9 cellular contexts compared by ENCODE assay signal in the genomic region with DNA sequence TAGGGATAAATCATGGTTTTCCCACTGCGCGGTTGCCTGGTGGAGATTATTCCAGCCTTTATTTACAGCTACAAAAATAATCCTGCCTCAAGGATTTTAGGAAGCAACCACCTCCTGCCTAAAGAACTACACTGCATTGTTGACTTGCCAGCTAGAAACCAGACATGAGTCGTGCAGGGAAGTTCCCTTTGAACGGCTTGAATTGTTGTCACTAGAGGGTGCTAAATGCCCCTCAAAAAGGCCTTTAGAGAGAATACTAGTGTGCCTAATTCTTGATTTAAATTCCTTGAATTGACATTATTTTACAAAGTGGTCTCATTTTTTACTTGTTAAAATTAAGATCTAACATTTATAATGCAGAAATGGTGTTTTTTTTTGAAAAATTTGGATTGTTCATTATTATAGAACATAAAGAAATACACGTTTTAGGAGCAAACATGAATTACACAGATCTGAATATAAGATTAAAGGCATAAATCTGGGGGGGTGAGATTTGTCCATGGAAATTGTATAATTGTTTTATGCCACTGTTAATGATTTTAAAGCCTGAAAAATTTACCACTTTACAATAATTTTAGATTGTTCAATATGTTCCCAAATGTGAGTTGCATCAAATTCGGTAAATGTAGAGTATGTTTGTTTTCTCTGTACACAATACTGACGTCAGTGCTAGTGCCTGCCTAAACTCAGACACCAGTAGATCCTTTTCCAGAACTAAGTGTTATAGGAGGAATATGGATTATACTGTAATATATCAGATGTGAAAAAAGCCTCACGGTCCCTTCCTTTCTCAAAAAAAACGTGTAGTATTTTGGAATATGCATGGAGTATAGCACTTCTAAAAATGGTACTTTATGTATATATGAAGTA. TPM values are rescaled to one million over a fixed set of nuclear protein-coding genes. Genes with fewer than 3 reads are reported as not detected.
DNase-seq lines count a peak whose midpoint lies in the region; ATAC-seq and TF ChIP-seq lines count a peak whose summit lies in the region.
"Had no signal": no experiment of that assay in that cellular context is flagged by ENCODE, and none has a peak within 500 bp of the region (broad histone marks: within the 10 kb centered on the region; RNA-seq: fewer than 3 reads in every experiment).

No MANE protein-coding gene starts in this region.

- no peaks in the 10 kb centered on the region for H3K36me3 ChIP-seq in stomach

- no peak for ATAC-seq in GM21423 (IDR thresholded peaks at IDR 0.05; ENCODE audit: unreplicated experiment)
- ATAC-seq: T-cell had no signal

- H3K27ac ChIP-seq in HL-60 (replicated peaks) (peak overlapping the region; percentile 81), stomach (peak overlapping the region in 1 of 5 donors; percentile 20)

- peak; percentile 43 for DNase-seq in COLO829 (ENCODE audit: low spot score)
- peak; percentile 43 to 79 for DNase-seq in HL-60 (ENCODE audit: low read depth in 1 of 2, low spot score in 1 of 2)
- peak; percentile 49 for DNase-seq in NCI-H526 treated with DMSO at 0.1 percent for 48 hours (lab: John Stamatoyannopoulos, UW)
- DNase-seq in astrocyte of the spinal cord (ENCODE audit: low read depth, low spot score), result peak; percentile 78
- peak; percentile 37 for DNase-seq in iPS-NIHi11 (ENCODE audit: low spot score)
- no peak for DNase-seq in stomach
- DNase-seq in HK-2 (ENCODE audit: unreplicated experiment), result no peak

- no peak overlapping the region for H3K4me3 ChIP-seq in HL-60 (replicated peaks; ENCODE audit: insufficient read depth, low read length)
- no peak overlapping the region for H3K4me3 ChIP-seq in astrocyte of the spinal cord (ENCODE audit: low read depth, low read length)
- H3K4me3 ChIP-seq in stomach, result peak overlapping the region in 1 of 4 donors; percentile 9

- no peak for TF ChIP-seq POLR2A in stomach (IDR thresholded peaks at IDR 0.05)

- TF ChIP-seq EP300 in stomach (IDR thresholded peaks at IDR 0.05), result no peak

- 28 to 39% (median 33%) methylated on average over 9 of the region's 9 CpGs for WGBS in stomach, 5 donors

- H3K4me1 ChIP-seq in stomach, result peaks cover 0 to 13% (median 2%) of the 10 kb centered on the region in 4 donors

- intact Hi-C loops in stomach (cut with DNase I; ENCODE audit: low total_unique reads), result no loop called here

- in situ Hi-C loops in astrocyte of the spinal cord (cut with HindIII; ENCODE audit: low sequenced_read_pairs), result no loop called here

- TF ChIP-seq CTCF in HL-60 (IDR thresholded peaks at IDR 0.05; ENCODE audit: insufficient read depth, low read length) (peak; percentile 72), astrocyte of the spinal cord (IDR thresholded peaks at IDR 0.05; ENCODE audit: low read depth, low read length) (peak; percentile 78), stomach (IDR thresholded peaks at IDR 0.05) (peak in 4 of 7 experiments; percentile 21 to 52 (median 32))

- H3K27me3 ChIP-seq in HL-60 (ENCODE audit: insufficient read depth, poor library complexity, severe bottlenecking) (no peaks in the 10 kb centered on the region), stomach (peaks cover 0 to 17% (median 0%) of the 10 kb centered on the region in 3 donors)

- no peaks in the 10 kb centered on the region for H3K9me3 ChIP-seq in stomach

RNA-seq across cellular contexts. Expression of a gene that starts 7.6 kb away (rescaled TPM):
- 10 to 100 TPM in 1 of 5 donors, 1 to 10 TPM in 2, under 1 TPM in 1, not detected in 1; 0.58 to 14.5 (median 7.1) TPM for total RNA-seq in stomach
- polyA plus RNA-seq in stomach, result 1 to 10 TPM; 2.7 to 5.5 (median 3.8) TPM

Comparison
In these comparisons a context has a peak if more than half of its experiments do, and no peak if none do; other contexts are left out.
1. DNase-seq: peak in COLO829 (single experiment), HL-60 (2 of 2), NCI-H526 treated with DMSO at 0.1 percent for 48 hours (single experiment), astrocyte of the spinal cord (single experiment) and iPS-NIHi11 (single experiment); none in stomach (single experiment) and HK-2 (single experiment).
2. Peak in every context shown above with its lines, with median percentiles within 50 percentile points of each other: CTCF ChIP-seq.